25 cellular contexts compared by ENCODE assay signal in the genomic region with DNA sequence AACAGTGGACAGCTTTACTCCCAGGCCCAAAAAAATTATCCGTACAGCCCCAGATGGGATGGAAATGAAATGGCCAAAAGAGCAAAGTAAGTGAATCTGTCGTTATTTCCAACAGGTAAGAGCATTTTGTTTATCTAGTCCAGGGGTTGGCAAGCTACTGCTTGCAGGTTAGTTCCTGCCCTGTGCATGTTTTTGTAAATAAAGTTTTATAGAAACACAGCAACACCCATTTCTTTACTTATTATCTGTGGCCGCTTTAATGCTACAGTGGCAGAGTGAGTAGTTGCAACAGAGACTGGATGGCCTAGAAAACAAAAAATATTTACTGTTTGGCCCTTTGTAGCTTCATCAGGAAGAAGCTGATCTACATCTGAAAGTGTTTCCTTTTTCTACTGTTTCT.
"Had no signal": no experiment of that assay in that cellular context is flagged by ENCODE, and none has a peak within 500 bp of the region (broad histone marks: within the 10 kb centered on the region; RNA-seq: fewer than 3 reads in every experiment).

No MANE protein-coding gene starts in this region.

- H3K4me3 Mint-ChIP-seq: activated B cell treated with CpG ODN at 0.5 μM for 24 hours; activated CD4-positive, alpha-beta T cell treated with anti-CD3 and anti-CD28 coated beads, Interleukin-2, amount 10 ng/mL, durations not matched to agents 24 days and 14 days; activated CD8-positive, alpha-beta memory T cell treated with anti-CD3 and anti-CD28 coated beads, Interleukin-2, amount 10 ng/mL, durations not matched to agents 7 days and 5 days; activated naive CD4-positive, alpha-beta T cell treated with anti-CD3 and anti-CD28 coated beads, Interleukin-2, amount 50 U/mL, for 24 hours; activated T-cell treated with anti-CD3 and anti-CD28 coated beads, Interleukin-2, amount 50 U/mL, for 24 hours; activated T-helper 1 cell treated with anti-CD3 and anti-CD28 coated beads, Interleukin-12 subunit alpha, Interleukin-12 subunit beta, Interleukin-2, Interleukin-4 antibody, amounts not matched to agents 30 ng/mL and 10 ng/mL and 1 ng/mL, durations not matched to agents 14 hours and 24 hours and 36 hours had no signal

- H3K4me3 ChIP-seq: cardiac muscle cell, Peyer's patch, SJSA1 had no signal

- H3K27me3 ChIP-seq: brain microvascular endothelial cell, cardiac muscle cell, Peyer's patch, SJSA1 had no signal

- H3K27me3 Mint-ChIP-seq: activated B cell treated with CpG ODN at 0.5 μM for 24 hours; activated CD4-positive, alpha-beta T cell treated with anti-CD3 and anti-CD28 coated beads, Interleukin-2, amount 10 ng/mL, durations not matched to agents 24 days and 14 days; activated CD8-positive, alpha-beta memory T cell treated with anti-CD3 and anti-CD28 coated beads, Interleukin-2, amount 10 ng/mL, durations not matched to agents 7 days and 5 days; activated naive CD4-positive, alpha-beta T cell treated with anti-CD3 and anti-CD28 coated beads, Interleukin-2, amount 50 U/mL, for 24 hours; activated T-cell treated with anti-CD3 and anti-CD28 coated beads, Interleukin-2, amount 50 U/mL, for 24 hours had no signal

- H3K36me3 ChIP-seq: brain microvascular endothelial cell, cardiac muscle cell, Peyer's patch, SJSA1 had no signal

- H3K9me3 ChIP-seq: Peyer's patch, SJSA1 had no signal

- H3K4me1 Mint-ChIP-seq: activated B cell treated with CpG ODN at 0.5 μM for 24 hours; activated naive CD4-positive, alpha-beta T cell treated with anti-CD3 and anti-CD28 coated beads, Interleukin-2, amount 50 U/mL, for 24 hours had no signal

- ATAC-seq: activated CD8-positive, alpha-beta memory T cell treated with anti-CD3 and anti-CD28 coated beads, Interleukin-2, amount 10 ng/mL, durations not matched to agents 7 days and 5 days; SK-N-SH treated with all-trans-retinoic acid at 6 μM for 48 hours had no signal

- H3K4me1 ChIP-seq: Peyer's patch had no signal

- H3K9me3 Mint-ChIP-seq: activated B cell treated with CpG ODN at 0.5 μM for 24 hours; activated CD4-positive, alpha-beta T cell treated with anti-CD3 and anti-CD28 coated beads, Interleukin-2, amount 10 ng/mL, durations not matched to agents 24 days and 14 days; activated naive CD4-positive, alpha-beta T cell treated with anti-CD3 and anti-CD28 coated beads, Interleukin-2, amount 50 U/mL, for 24 hours; activated T-cell treated with anti-CD3 and anti-CD28 coated beads, Interleukin-2, amount 50 U/mL, for 24 hours; activated T-helper 1 cell treated with anti-CD3 and anti-CD28 coated beads, Interleukin-12 subunit alpha, Interleukin-12 subunit beta, Interleukin-2, Interleukin-4 antibody, amounts not matched to agents 30 ng/mL and 10 ng/mL and 1 ng/mL, durations not matched to agents 14 hours and 24 hours and 36 hours had no signal

- H3K27ac Mint-ChIP-seq: activated B cell treated with CpG ODN at 0.5 μM for 24 hours; activated CD4-positive, alpha-beta T cell treated with anti-CD3 and anti-CD28 coated beads, Interleukin-2, amount 10 ng/mL, durations not matched to agents 24 days and 14 days; activated CD8-positive, alpha-beta memory T cell treated with anti-CD3 and anti-CD28 coated beads, Interleukin-2, amount 10 ng/mL, durations not matched to agents 7 days and 5 days; activated naive CD4-positive, alpha-beta T cell treated with anti-CD3 and anti-CD28 coated beads, Interleukin-2, amount 50 U/mL, for 24 hours; activated T-cell treated with anti-CD3 and anti-CD28 coated beads, Interleukin-2, amount 50 U/mL, for 24 hours; activated T-helper 1 cell treated with anti-CD3 and anti-CD28 coated beads, Interleukin-12 subunit alpha, Interleukin-12 subunit beta, Interleukin-2, Interleukin-4 antibody, amounts not matched to agents 30 ng/mL and 10 ng/mL and 1 ng/mL, durations not matched to agents 14 hours and 24 hours and 36 hours had no signal

- DNase-seq: activated B cell treated with CpG ODN at 0.5 μM for 24 hours; activated CD4-positive, alpha-beta T cell treated with anti-CD3 and anti-CD28 coated beads for 1 hour; activated CD4-positive, alpha-beta T cell treated with anti-CD3 and anti-CD28 coated beads, Interleukin-2, amount 10 ng/mL, durations not matched to agents 24 days and 14 days; activated CD4-positive, alpha-beta T cell treated with anti-CD3 and anti-CD28 coated beads, Interleukin-2, amount 50 U/mL, for 48 hours; activated CD8-positive, alpha-beta memory T cell treated with anti-CD3 and anti-CD28 coated beads, Interleukin-2, amount 10 ng/mL, durations not matched to agents 7 days and 5 days; activated effector memory CD4-positive, alpha-beta T cell treated with Interleukin-2 at 50 U/mL for 16 hours; activated naive CD4-positive, alpha-beta T cell; activated T-cell treated with anti-CD3 and anti-CD28 coated beads, Interleukin-2, amount 50 U/mL, for 24 hours; brain microvascular endothelial cell; MM.1S; NCI-H1105; NCI-H1436 treated with DMSO at 0.1 percent for 48 hours; NCI-H187; NCI-H2081 treated with DMSO at 0.1 percent for 48 hours; NCI-H446; NCI-H524; Peyer's patch; Right ventricle myocardium superior; SW 1271 had no signal

- H3K27ac ChIP-seq: brain microvascular endothelial cell, cardiac muscle cell, Peyer's patch, RWPE1, SJSA1 had no signal
